Comparison of ENCODE assay signal across 10 cellular contexts in genomic region chr1:46487818-46488218, GRCh38.
DNase-seq lines count a peak whose midpoint lies in the region; ATAC-seq and TF ChIP-seq lines count a peak whose summit lies in the region.
"Had no signal": no experiment of that assay in that cellular context is flagged by ENCODE, and none has a peak within 500 bp of the region (broad histone marks: within the 10 kb centered on the region; RNA-seq: fewer than 3 reads in every experiment).

No MANE protein-coding gene starts in this region.

- TF ChIP-seq CTCF in AG09319 (IDR thresholded peaks at IDR 0.05; ENCODE audit: low read depth, low read length) (peak; percentile 5), GM20000 (IDR thresholded peaks at IDR 0.05; ENCODE audit: extremely low read depth, missing control alignments) (peak; percentile 11), OCI-LY3 (IDR thresholded peaks at IDR 0.05; ENCODE audit: low read depth, low read length) (peak; percentile 29), fibroblast of pulmonary artery (IDR thresholded peaks at IDR 0.05; ENCODE audit: low read length, missing control alignments) (peak; percentile 42)

- H3K79me2 ChIP-seq in OCI-LY3 (ENCODE audit: low read length): no peaks in the 10 kb centered on the region

- ATAC-seq in GM18867 (IDR thresholded peaks at IDR 0.05; ENCODE audit: unreplicated experiment): no peak

- H3K27ac ChIP-seq in OCI-LY3 (ENCODE audit: low read length): no peak overlapping the region

- DNase-seq in AG09319 (ENCODE audit: extremely low read depth, low read depth): no peak
- DNase-seq in GM20000 (ENCODE audit: low spot score): no peak
- DNase-seq in fibroblast of pulmonary artery (ENCODE audit: low read depth): peak; percentile 25
- DNase-seq in activated T-cell treated with anti-CD3 and anti-CD28 coated beads for 4 hours: no peak
- DNase-seq in epidermal melanocyte (ENCODE audit: insufficient read length, low spot score): no peak
- DNase-seq in NCI-H2029 (lab: John Stamatoyannopoulos, UW): no peak
- DNase-seq: GF-D8, NCI-H226 had no signal

- H3K27me3 ChIP-seq in OCI-LY3 (ENCODE audit: low read depth, low read length): no peaks in the 10 kb centered on the region

- H4K20me1 ChIP-seq in OCI-LY3 (ENCODE audit: insufficient read depth, low read length): no peaks in the 10 kb centered on the region

- H2AFZ ChIP-seq in OCI-LY3 (ENCODE audit: low read depth, low read length): no peak overlapping the region

- H3K4me1 ChIP-seq in OCI-LY3 (ENCODE audit: low read length): no peaks in the 10 kb centered on the region

- no peaks in the 10 kb centered on the region for H3K36me3 ChIP-seq in OCI-LY3 (replicated peaks; ENCODE audit: low read depth, low read length)

- H3K4me3 ChIP-seq in OCI-LY3 (ENCODE audit: low read length): no peak overlapping the region
- no peak overlapping the region for H3K4me3 ChIP-seq in fibroblast of pulmonary artery (replicated peaks; ENCODE audit: low read depth, low read length)

- no peak overlapping the region for H3K9ac ChIP-seq in OCI-LY3 (ENCODE audit: low read length)

- H3K4me2 ChIP-seq in OCI-LY3 (ENCODE audit: low read length): no peak overlapping the region

- H3K9me3 ChIP-seq in OCI-LY3 (ENCODE audit: insufficient read depth, low read length): no peaks in the 10 kb centered on the region
